ENCODE assay signal across 1 cellular context in genomic region chr2:111168528-111168929, GRCh38.
TF ChIP-seq lines count a peak whose summit lies in the region.

No MANE protein-coding gene starts in this region.

TF ChIP-seq in HCT116, 20 proteins besides CTCF, POLR2A, EP300 and RAD21 (continued from another document):
- TF ChIP-seq ATF3 (IDR thresholded peaks at IDR 0.05) = 0 out of 2 replicates have a peak, but pooled peaks have one; percentile 40
- TF ChIP-seq YY1 (IDR thresholded peaks at IDR 0.05; ENCODE audit: extremely low read depth, insufficient replicate concordance, low read depth, low read length) = peak; percentile 58
- TF ChIP-seq SIN3A (IDR thresholded peaks at IDR 0.05; ENCODE audit: low read depth) = peak; percentile 53
- TF ChIP-seq SRF (IDR thresholded peaks at IDR 0.05; ENCODE audit: low read depth) = peak; percentile 43; the same call in 1 of the 2 replicates
- TF ChIP-seq CBX3 (IDR thresholded peaks at IDR 0.05; ENCODE audit: low read depth) = peak; percentile 91
- TF ChIP-seq TCF7L2 (IDR thresholded peaks at IDR 0.05; ENCODE audit: borderline replicate concordance, extremely low read depth, insufficient read depth, insufficient read length) = peak; percentile 62
- TF ChIP-seq REST (IDR thresholded peaks at IDR 0.05; ENCODE audit: low read depth) = no peak
- TF ChIP-seq EZH2phosphoT487 (IDR thresholded peaks at IDR 0.05; ENCODE audit: borderline replicate concordance) = no peak
